ENCODE assay signal across 13 cellular contexts in genomic region chr17:27868565-27868964, GRCh38.
"Had no signal": no experiment of that assay in that cellular context is flagged by ENCODE, and none has a peak within 500 bp of the region (broad histone marks: within the 10 kb centered on the region; RNA-seq: fewer than 3 reads in every experiment).

No MANE protein-coding gene starts in this region.

- DNase-seq: activated CD4-positive, alpha-beta T cell treated with anti-CD3 and anti-CD28 coated beads, Interleukin-2, amount 10 ng/mL, durations not matched to agents 7 days and 5 days; activated CD8-positive, alpha-beta memory T cell treated with anti-CD3 and anti-CD28 coated beads for 24 hours; activated naive CD4-positive, alpha-beta T cell; erythroblast; gastrocnemius medialis; heart left ventricle; lower lobe of right lung; occipital lobe; right cardiac atrium; small intestine; stimulated activated CD4-positive, alpha-beta T cell treated with anti-CD3 and anti-CD28 coated beads, Interleukin-4, amount 100 ng/mL, for 4 hours; upper lobe of left lung had no signal

- ATAC-seq: gastrocnemius medialis, heart left ventricle, lower lobe of right lung, right cardiac atrium had no signal

- H3K27me3 ChIP-seq: ascending aorta, gastrocnemius medialis, heart left ventricle, upper lobe of left lung had no signal

- H3K36me3 ChIP-seq: ascending aorta, gastrocnemius medialis, heart left ventricle, lower lobe of right lung, upper lobe of left lung had no signal

- H3K4me3 ChIP-seq: ascending aorta, gastrocnemius medialis, heart left ventricle, lower lobe of right lung, upper lobe of left lung had no signal
